Comparison of ENCODE assay signal across 34 cellular contexts in the genomic region with DNA sequence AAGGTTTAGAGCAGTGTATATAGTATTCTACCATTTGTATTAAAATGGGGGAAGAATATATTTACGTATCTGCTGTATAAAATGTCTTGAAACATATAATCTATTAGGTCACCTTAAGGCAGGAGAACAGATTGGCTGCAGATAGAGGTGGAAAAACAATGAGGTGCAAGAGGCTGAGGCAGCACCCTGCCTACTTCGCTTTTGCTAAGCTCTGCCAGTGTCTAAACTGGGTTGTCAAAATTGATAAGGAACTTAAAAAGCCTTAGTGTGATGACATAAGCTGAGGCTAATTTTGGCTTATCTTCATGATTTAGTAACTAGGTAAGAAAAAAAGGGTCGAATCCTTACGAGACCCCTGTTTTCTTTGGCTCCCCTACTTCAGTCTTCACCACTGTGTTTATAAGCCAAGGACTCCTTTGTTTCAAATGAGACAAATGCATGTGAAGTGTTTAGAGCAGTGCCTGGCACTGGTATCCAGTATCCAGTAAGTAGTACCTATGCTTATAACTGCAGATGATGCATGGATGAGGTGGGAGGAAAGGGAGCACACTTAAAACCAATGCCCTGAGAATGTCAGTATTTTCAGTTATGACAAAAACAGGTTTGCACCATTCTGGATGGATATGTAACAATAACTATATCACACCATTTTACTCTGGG.
"Had no signal": no experiment of that assay in that cellular context is flagged by ENCODE, and none has a peak within 500 bp of the region (broad histone marks: within the 10 kb centered on the region; RNA-seq: fewer than 3 reads in every experiment).

No MANE protein-coding gene starts in this region.

- FAIRE-seq: TTC549 had no signal

- H3K4me3 ChIP-seq: ascending aorta, body of pancreas, breast epithelium, MG63, SJSA1 had no signal

- H3K27ac Mint-ChIP-seq: activated CD4-positive, alpha-beta T cell treated with anti-CD3 and anti-CD28 coated beads for 36 hours; activated CD4-positive, alpha-beta T cell treated with anti-CD3 and anti-CD28 coated beads, Interleukin-2, amount 10 ng/mL, durations not matched to agents 7 days and 5 days; activated CD8-positive, alpha-beta T cell treated with anti-CD3 and anti-CD28 coated beads, Interleukin-2, amount 10 ng/mL, durations not matched to agents 7 days and 5 days; activated naive CD4-positive, alpha-beta T cell treated with anti-CD3 and anti-CD28 coated beads, Interleukin-2, amount 50 U/mL, for 24 hours; activated naive CD8-positive, alpha-beta T cell treated with anti-CD3 and anti-CD28 coated beads, Interleukin-2, amount 10 ng/mL, durations not matched to agents 7 days and 5 days; activated T-cell treated with anti-CD3 and anti-CD28 coated beads, Interleukin-2, amount 50 U/mL, for 24 hours; activated T-helper 2 cell treated with anti-CD3 and anti-CD28 coated beads, Interferon-gamma antibody, Interleukin-2, Interleukin-4, amounts not matched to agents 10 μg/mL and 5 μg/mL and 100 μg/mL, durations not matched to agents 14 hours and 24 hours and 36 hours; T-helper 1 cell treated with Interleukin-12 subunit alpha and Interleukin-12 subunit beta and Interleukin-4 antibody, amounts not matched to agents 30 μg/mL and 1 μg/mL, for 36 hours; T-helper 2 cell treated with Interferon-gamma antibody and Interleukin-4, amounts not matched to agents 5 μg/mL and 100 μg/mL, for 36 hours; WTC11 had no signal

- DNase-seq: activated CD4-positive, alpha-beta T cell treated with anti-CD3 and anti-CD28 coated beads for 36 hours; activated CD4-positive, alpha-beta T cell treated with anti-CD3 and anti-CD28 coated beads, Interleukin-2, amount 10 ng/mL, durations not matched to agents 7 days and 5 days; activated CD4-positive, alpha-beta T cell treated with anti-CD3 and anti-CD28 coated beads, Interleukin-2, amount 50 U/mL, for 48 hours; activated CD8-positive, alpha-beta T cell treated with anti-CD3 and anti-CD28 coated beads, Interleukin-2, amount 10 ng/mL, durations not matched to agents 7 days and 5 days; activated gamma-delta T cell; activated naive CD4-positive, alpha-beta T cell treated with Interleukin-2 at 50 U/mL for 16 hours; activated naive CD8-positive, alpha-beta T cell treated with anti-CD3 and anti-CD28 coated beads, Interleukin-2, amount 10 ng/mL, durations not matched to agents 7 days and 5 days; activated T-cell treated with anti-CD3 and anti-CD28 coated beads, Interleukin-2, amount 50 U/mL, for 24 hours; amygdala; body of pancreas; central memory CD4-positive, alpha-beta T cell; Kasumi-1; KG1; MG63; NCI-H1048; NCI-H1436 treated with DMSO at 0.1 percent for 48 hours; NCI-H1694 treated with DMSO at 0.1 percent for 48 hours; NCI-H2029; NCI-H2171 treated with DMSO at 0.1 percent for 48 hours; NCI-H226; NCI-H524 treated with DMSO at 0.1 percent for 48 hours; SHP77 treated with DMSO at 0.1 percent for 48 hours; SK-N-SH had no signal

- H3K9ac ChIP-seq: SK-N-SH had no signal

- H3K4me2 ChIP-seq: SK-N-SH had no signal

- ATAC-seq: activated CD4-positive, alpha-beta T cell treated with anti-CD3 and anti-CD28 coated beads for 36 hours; activated CD4-positive, CD25-positive, alpha-beta regulatory T cell treated with anti-CD3 and anti-CD28 coated beads, Interleukin-2, amount 50 U/mL, for 24 hours; activated CD8-positive, alpha-beta T cell treated with anti-CD3 and anti-CD28 coated beads, Interleukin-2, amount 10 ng/mL, durations not matched to agents 7 days and 5 days; body of pancreas; Panc1; WTC11 had no signal

- H3K36me3 ChIP-seq: breast epithelium had no signal

- H3K27me3 Mint-ChIP-seq: activated CD4-positive, alpha-beta T cell treated with anti-CD3 and anti-CD28 coated beads for 36 hours; activated CD4-positive, alpha-beta T cell treated with anti-CD3 and anti-CD28 coated beads, Interleukin-2, amount 10 ng/mL, durations not matched to agents 7 days and 5 days; activated naive CD4-positive, alpha-beta T cell treated with anti-CD3 and anti-CD28 coated beads, Interleukin-2, amount 50 U/mL, for 24 hours; activated naive CD8-positive, alpha-beta T cell treated with anti-CD3 and anti-CD28 coated beads, Interleukin-2, amount 10 ng/mL, durations not matched to agents 7 days and 5 days; activated T-cell treated with anti-CD3 and anti-CD28 coated beads, Interleukin-2, amount 50 U/mL, for 24 hours had no signal

- H3K27ac ChIP-seq: ascending aorta, body of pancreas, breast epithelium, SJSA1 had no signal

- H3K9me3 Mint-ChIP-seq: activated CD4-positive, alpha-beta T cell treated with anti-CD3 and anti-CD28 coated beads, Interleukin-2, amount 10 ng/mL, durations not matched to agents 7 days and 5 days; activated naive CD4-positive, alpha-beta T cell treated with anti-CD3 and anti-CD28 coated beads, Interleukin-2, amount 50 U/mL, for 24 hours; activated naive CD8-positive, alpha-beta T cell treated with anti-CD3 and anti-CD28 coated beads, Interleukin-2, amount 10 ng/mL, durations not matched to agents 7 days and 5 days; activated T-cell treated with anti-CD3 and anti-CD28 coated beads, Interleukin-2, amount 50 U/mL, for 24 hours; activated T-helper 2 cell treated with anti-CD3 and anti-CD28 coated beads, Interferon-gamma antibody, Interleukin-2, Interleukin-4, amounts not matched to agents 10 μg/mL and 5 μg/mL and 100 μg/mL, durations not matched to agents 14 hours and 24 hours and 36 hours; T-helper 1 cell treated with Interleukin-12 subunit alpha and Interleukin-12 subunit beta and Interleukin-4 antibody, amounts not matched to agents 30 μg/mL and 1 μg/mL, for 36 hours; T-helper 2 cell treated with Interferon-gamma antibody and Interleukin-4, amounts not matched to agents 5 μg/mL and 100 μg/mL, for 36 hours; WTC11 had no signal

- H3K27me3 ChIP-seq: ascending aorta, body of pancreas, breast epithelium, MG63, SJSA1 had no signal

- H3K9me3 ChIP-seq: ascending aorta, body of pancreas, breast epithelium, MG63, SJSA1, SK-N-SH had no signal

- H3K4me1 ChIP-seq: ascending aorta, body of pancreas, breast epithelium had no signal

- H3K4me3 Mint-ChIP-seq: activated CD4-positive, alpha-beta T cell treated with anti-CD3 and anti-CD28 coated beads for 36 hours; activated CD4-positive, alpha-beta T cell treated with anti-CD3 and anti-CD28 coated beads, Interleukin-2, amount 10 ng/mL, durations not matched to agents 7 days and 5 days; activated CD8-positive, alpha-beta T cell treated with anti-CD3 and anti-CD28 coated beads, Interleukin-2, amount 10 ng/mL, durations not matched to agents 7 days and 5 days; activated naive CD4-positive, alpha-beta T cell treated with anti-CD3 and anti-CD28 coated beads, Interleukin-2, amount 50 U/mL, for 24 hours; activated naive CD8-positive, alpha-beta T cell treated with anti-CD3 and anti-CD28 coated beads, Interleukin-2, amount 10 ng/mL, durations not matched to agents 7 days and 5 days; activated T-cell treated with anti-CD3 and anti-CD28 coated beads, Interleukin-2, amount 50 U/mL, for 24 hours; T-helper 1 cell treated with Interleukin-12 subunit alpha and Interleukin-12 subunit beta and Interleukin-4 antibody, amounts not matched to agents 30 μg/mL and 1 μg/mL, for 36 hours; T-helper 2 cell treated with Interferon-gamma antibody and Interleukin-4, amounts not matched to agents 5 μg/mL and 100 μg/mL, for 36 hours; WTC11 had no signal

- H3K4me1 Mint-ChIP-seq: WTC11 had no signal
